Comparison of ENCODE assay signal across 8 cellular contexts in the genomic region with DNA sequence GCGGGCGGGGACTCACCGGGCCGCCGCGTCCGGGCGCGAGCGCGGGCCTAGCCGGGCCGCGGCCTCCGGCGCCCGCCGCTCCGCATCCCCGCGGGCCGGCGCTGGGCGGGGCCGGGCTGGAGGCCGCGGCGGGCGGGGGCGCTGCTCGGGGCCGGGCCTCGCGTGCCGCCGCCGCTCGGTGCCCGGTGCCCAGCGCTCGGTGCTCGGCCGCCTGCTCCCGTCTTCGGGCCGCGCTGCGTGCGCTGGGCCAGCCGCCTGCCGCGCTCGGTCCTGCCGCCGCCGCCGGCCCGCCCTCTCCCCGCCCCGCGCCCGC. TPM values are rescaled to one million over a fixed set of nuclear protein-coding genes. Genes with fewer than 3 reads are reported as not detected.
DNase-seq lines count a peak whose midpoint lies in the region; ATAC-seq and TF ChIP-seq lines count a peak whose summit lies in the region.

A gene (minus strand): TSS at position 281 of the 313 bp plus-strand sequence. CDS start 3,105 bp downstream, outside the sequence.

- peak within 1 kb of the TSS; percentile 72 for H3K4me3 ChIP-seq in astrocyte of the cerebellum (ENCODE audit: low read depth, low read length)

- peak; percentile 28 for ATAC-seq in HG03175 (IDR thresholded peaks at IDR 0.05; ENCODE audit: unreplicated experiment)
- peak; percentile 41 for ATAC-seq in stimulated activated naive CD8-positive, alpha-beta T cell treated with anti-CD3 and anti-CD28 coated beads, Interleukin-15, Interleukin-2, amounts not matched to agents 100 U/mL and 50 U/mL, for 24 hours
- no peak for ATAC-seq in GM18873 (IDR thresholded peaks at IDR 0.05; ENCODE audit: low FRiP score, unreplicated experiment)

- in situ Hi-C loops in Caki2 (cut with HindIII; ENCODE audit: low pct_unique_long_range_greater_than_20kb, low sequenced_read_pairs) (no loop called here), astrocyte of the cerebellum (cut with HindIII; ENCODE audit: low sequenced_read_pairs) (no loop called here)

- DNase-seq in Caki2 (ENCODE audit: low read depth) (no peak), astrocyte of the cerebellum (ENCODE audit: low read depth) (no peak), iPS-NIHi11 (ENCODE audit: low spot score) (peak; percentile 76), NCI-H1436 (lab: John Stamatoyannopoulos, UW) (no peak), AG08395 (ENCODE audit: low spot score) (no peak)
- DNase-seq in stimulated activated naive CD8-positive, alpha-beta T cell treated with anti-CD3 and anti-CD28 coated beads, Interleukin-15, Interleukin-2, amounts not matched to agents 100 U/mL and 50 U/mL, for 24 hours = no peak

- no peak for TF ChIP-seq CTCF in astrocyte of the cerebellum (IDR thresholded peaks at IDR 0.05; ENCODE audit: low read depth, low read length, missing control alignments)

RNA-seq across cellular contexts. Expression of the gene that starts here (rescaled TPM):
- total RNA-seq in Caki2 (2014; rRNA removed; shearing (Covaris generic); ENCODE audit: low replicate concordance) = 126 and 177 TPM in 2 replicates
